Comparison of ENCODE assay signal across 24 cellular contexts in the genomic region with DNA sequence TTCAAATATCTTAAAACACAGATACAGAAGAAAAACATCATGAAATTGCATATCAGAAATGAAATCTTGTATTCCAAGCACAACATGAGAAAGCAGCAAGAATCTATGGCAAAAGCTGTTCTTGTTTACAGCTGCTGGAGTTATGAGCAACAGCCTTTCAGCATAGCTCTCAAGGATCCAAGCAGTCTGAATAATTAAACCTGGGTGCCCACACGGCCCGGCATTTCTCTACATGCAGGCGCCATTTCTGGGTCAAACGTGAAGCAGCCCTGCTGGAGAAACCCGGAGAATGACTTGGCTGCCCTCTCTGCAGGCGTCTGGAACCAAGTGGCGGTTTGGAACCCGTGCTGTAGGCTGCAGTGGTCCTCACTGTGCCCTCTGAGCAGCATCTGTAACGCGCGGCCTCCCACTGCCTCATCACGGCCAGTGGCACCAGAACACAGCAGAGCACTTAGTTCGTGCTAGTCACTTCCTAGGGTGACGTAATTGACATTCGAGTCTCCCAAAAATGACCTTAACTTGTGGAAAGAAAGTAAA.
"Had no signal": no experiment of that assay in that cellular context is flagged by ENCODE, and none has a peak within 500 bp of the region (broad histone marks: within the 10 kb centered on the region; RNA-seq: fewer than 3 reads in every experiment).

No MANE protein-coding gene starts in this region.

- H3K27me3 Mint-ChIP-seq: activated CD8-positive, alpha-beta T cell treated with anti-CD3 and anti-CD28 coated beads for 36 hours; activated naive CD4-positive, alpha-beta T cell treated with anti-CD3 and anti-CD28 coated beads, Interleukin-2, amount 10 ng/mL, durations not matched to agents 7 days and 5 days; activated naive CD8-positive, alpha-beta T cell treated with anti-CD3 and anti-CD28 coated beads for 36 hours had no signal

- H3K27me3 ChIP-seq: Peyer's patch had no signal

- H3K27ac Mint-ChIP-seq: activated CD8-positive, alpha-beta T cell treated with anti-CD3 and anti-CD28 coated beads for 36 hours; activated naive CD4-positive, alpha-beta T cell treated with anti-CD3 and anti-CD28 coated beads, Interleukin-2, amount 10 ng/mL, durations not matched to agents 7 days and 5 days; activated naive CD8-positive, alpha-beta T cell treated with anti-CD3 and anti-CD28 coated beads for 36 hours; activated T-cell treated with anti-CD3 and anti-CD28 coated beads, Interleukin-2, amount 50 U/mL, for 72 hours; activated T-helper 2 cell treated with anti-CD3 and anti-CD28 coated beads, Interferon-gamma antibody, Interleukin-2, Interleukin-4, amounts not matched to agents 10 μg/mL and 5 μg/mL and 100 μg/mL, durations not matched to agents 14 hours and 24 hours and 36 hours had no signal

- H3K9me3 Mint-ChIP-seq: activated CD8-positive, alpha-beta T cell treated with anti-CD3 and anti-CD28 coated beads for 36 hours; activated naive CD4-positive, alpha-beta T cell treated with anti-CD3 and anti-CD28 coated beads, Interleukin-2, amount 10 ng/mL, durations not matched to agents 7 days and 5 days; activated naive CD8-positive, alpha-beta T cell treated with anti-CD3 and anti-CD28 coated beads for 36 hours; activated T-cell treated with anti-CD3 and anti-CD28 coated beads, Interleukin-2, amount 50 U/mL, for 72 hours; activated T-helper 2 cell treated with anti-CD3 and anti-CD28 coated beads, Interferon-gamma antibody, Interleukin-2, Interleukin-4, amounts not matched to agents 10 μg/mL and 5 μg/mL and 100 μg/mL, durations not matched to agents 14 hours and 24 hours and 36 hours had no signal

- DNase-seq: activated CD4-positive, alpha-beta T cell treated with anti-CD3 and anti-CD28 coated beads for 4 hours; activated CD8-positive, alpha-beta memory T cell treated with anti-CD3 and anti-CD28 coated beads, Interleukin-2, amount 50 U/mL, for 4 hours; activated CD8-positive, alpha-beta T cell treated with anti-CD3 and anti-CD28 coated beads for 36 hours; activated gamma-delta T cell treated with Interleukin-2 at 50 U/mL for 16 hours; activated naive CD4-positive, alpha-beta T cell treated with anti-CD3 and anti-CD28 coated beads, Interleukin-2, amount 10 ng/mL, durations not matched to agents 7 days and 5 days; activated naive CD8-positive, alpha-beta T cell treated with anti-CD3 and anti-CD28 coated beads for 36 hours; activated T-cell treated with anti-CD3 and anti-CD28 coated beads, Interleukin-2, amount 50 U/mL, for 72 hours; IMR-90; Kasumi-1; KBM-7; NCI-H146; NCI-H187 treated with DMSO at 0.1 percent for 48 hours; NCI-H2081 treated with DMSO at 0.1 percent for 48 hours; NCI-H2171; NCI-H510A; NCI-H526 treated with DMSO at 0.1 percent for 48 hours; NCI-H82; OCI-M1; Peyer's patch; SIG-M5; T-helper 1 cell had no signal

- H3K36me3 Mint-ChIP-seq: activated naive CD4-positive, alpha-beta T cell treated with anti-CD3 and anti-CD28 coated beads, Interleukin-2, amount 10 ng/mL, durations not matched to agents 7 days and 5 days; activated naive CD8-positive, alpha-beta T cell treated with anti-CD3 and anti-CD28 coated beads for 36 hours; brain had no signal

- H3K4me3 ChIP-seq: Peyer's patch had no signal

- H3K36me3 ChIP-seq: Peyer's patch had no signal

- H3K4me1 Mint-ChIP-seq: activated naive CD4-positive, alpha-beta T cell treated with anti-CD3 and anti-CD28 coated beads, Interleukin-2, amount 10 ng/mL, durations not matched to agents 7 days and 5 days; activated naive CD8-positive, alpha-beta T cell treated with anti-CD3 and anti-CD28 coated beads for 36 hours had no signal

- ATAC-seq: activated CD4-positive, CD25-positive, alpha-beta regulatory T cell treated with anti-CD3 and anti-CD28 coated beads, Interleukin-2, amount 50 U/mL, for 24 hours; activated CD8-positive, alpha-beta T cell treated with anti-CD3 and anti-CD28 coated beads for 36 hours; activated T-cell treated with anti-CD3 and anti-CD28 coated beads, Interleukin-2, amount 50 U/mL, for 72 hours had no signal

- H3K4me3 Mint-ChIP-seq: activated CD8-positive, alpha-beta T cell treated with anti-CD3 and anti-CD28 coated beads for 36 hours; activated naive CD4-positive, alpha-beta T cell treated with anti-CD3 and anti-CD28 coated beads, Interleukin-2, amount 10 ng/mL, durations not matched to agents 7 days and 5 days; activated naive CD8-positive, alpha-beta T cell treated with anti-CD3 and anti-CD28 coated beads for 36 hours; activated T-cell treated with anti-CD3 and anti-CD28 coated beads, Interleukin-2, amount 50 U/mL, for 72 hours; brain had no signal

- H3K4me1 ChIP-seq: Peyer's patch had no signal

- H3K27ac ChIP-seq: Peyer's patch had no signal
